ENCODE assay signal across 6 cellular contexts in the genomic region with DNA sequence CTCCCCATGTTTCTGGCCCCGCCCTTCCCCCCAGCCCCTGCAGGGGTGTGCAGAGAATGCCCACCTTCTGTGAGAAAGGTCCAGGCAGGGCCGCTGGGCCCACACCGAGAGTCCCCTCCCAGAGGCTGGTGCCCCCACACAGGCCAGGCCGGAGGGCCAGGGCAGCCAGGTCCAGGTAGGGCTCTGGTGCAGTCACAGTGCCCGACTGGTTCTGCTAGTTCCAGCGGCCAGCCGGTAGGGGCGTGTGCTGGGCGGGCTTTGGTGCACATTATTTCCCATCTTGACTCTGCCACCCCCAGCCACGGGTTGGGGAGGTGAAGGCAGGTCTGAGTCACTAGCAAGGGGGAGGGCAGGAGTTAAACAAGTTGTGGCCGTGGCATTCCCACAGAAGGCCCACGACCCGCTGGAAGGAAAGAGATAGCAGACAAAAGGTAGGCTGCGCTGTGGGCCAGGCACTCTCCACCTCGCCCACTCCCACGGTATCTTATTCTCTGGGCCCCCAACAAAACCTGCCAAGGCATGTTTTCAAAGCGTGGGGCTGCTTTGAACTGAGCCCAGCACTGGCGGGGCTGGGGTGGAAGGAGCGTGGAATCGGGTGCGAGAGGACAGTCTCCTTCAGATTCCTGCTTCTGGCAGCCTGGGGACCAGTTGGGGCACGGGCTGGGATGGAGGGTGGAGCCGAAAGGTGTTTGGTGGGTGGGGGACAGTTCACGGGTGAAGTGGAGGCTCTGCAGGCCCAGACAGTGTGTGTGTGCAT. TPM values are rescaled to one million over a fixed set of nuclear protein-coding genes. Genes with fewer than 3 reads are reported as not detected.
DNase-seq lines count a peak whose midpoint lies in the region; FAIRE-seq and TF ChIP-seq lines count a peak whose summit lies in the region.

No MANE protein-coding gene starts in this region.

- DNase-seq in mesothelial cell of epicardium (ENCODE audit: low spot score in 2 of 2, unreplicated experiment in 2 of 2) (peak in 1 of 2 experiments; percentile 57), COLO829 (ENCODE audit: low spot score) (no peak), H4 (ENCODE audit: low spot score) (no peak), H54 (ENCODE audit: insufficient read length, low spot score) (no peak)

- peaks cover 2% of the 10 kb centered on the region for H3K36me3 Mint-ChIP-seq in activated naive CD8-positive, alpha-beta T cell
- peaks cover 5% of the 10 kb centered on the region for H3K36me3 Mint-ChIP-seq in mesothelial cell of epicardium

- TF ChIP-seq CTCF in GM12872 (IDR thresholded peaks at IDR 0.05; ENCODE audit: insufficient read depth, low read depth, low read length) (peak; percentile 48; the same call in 2 of the 3 replicates), mesothelial cell of epicardium (IDR thresholded peaks at IDR 0.05; ENCODE audit: unreplicated experiment) (peak; percentile 62)

- peak overlapping the region; percentile 61 for H3K4me3 Mint-ChIP-seq in activated naive CD8-positive, alpha-beta T cell
- H3K4me3 Mint-ChIP-seq in mesothelial cell of epicardium = peak overlapping the region; percentile 79

- H3K9me3 Mint-ChIP-seq in activated naive CD8-positive, alpha-beta T cell (ENCODE audit: low read depth) = no peaks in the 10 kb centered on the region
- no peaks in the 10 kb centered on the region for H3K9me3 Mint-ChIP-seq in mesothelial cell of epicardium

- H3K4me1 Mint-ChIP-seq in activated naive CD8-positive, alpha-beta T cell (ENCODE audit: low read depth) = peaks cover 23% of the 10 kb centered on the region
- peaks cover 43% of the 10 kb centered on the region for H3K4me1 Mint-ChIP-seq in mesothelial cell of epicardium

- TF ChIP-seq POLR2A in H54 (IDR thresholded peaks at IDR 0.05; ENCODE audit: low read depth, low read length) = no peak

- peaks cover 28% of the 10 kb centered on the region for H3K27me3 Mint-ChIP-seq in activated naive CD8-positive, alpha-beta T cell
- peaks cover 7% of the 10 kb centered on the region for H3K27me3 Mint-ChIP-seq in mesothelial cell of epicardium (ENCODE audit: low read depth)

- FAIRE-seq in H54 (lab: Jason Lieb, UNC) = no peak

- no peak overlapping the region for H3K27ac Mint-ChIP-seq in activated naive CD8-positive, alpha-beta T cell
- peak overlapping the region; percentile 96 for H3K27ac Mint-ChIP-seq in mesothelial cell of epicardium

RNA-seq across cellular contexts. Expression of a gene that starts 1.9 kb away (rescaled TPM):
- total RNA-seq in mesothelial cell of epicardium = 14.2 to 15.1 TPM (median 14.7 TPM) in 3 replicates
- total RNA-seq in H4 (2014; rRNA removed; shearing (Covaris generic)) = not detected in 2 replicates

RNA-seq across cellular contexts. Expression of a gene that starts 12.6 kb away (rescaled TPM):
- 71.3 to 71.7 TPM (median 71.4 TPM) in 3 replicates for total RNA-seq in mesothelial cell of epicardium
- total RNA-seq in H4 (2014; rRNA removed; shearing (Covaris generic)) = 88.7 and 104 TPM in 2 replicates

RNA-seq across cellular contexts. Expression of a gene that starts 26.1 kb away (rescaled TPM):
- 26.1 to 29.0 TPM (median 26.9 TPM) in 3 replicates for total RNA-seq in mesothelial cell of epicardium
- 0.97 and 1.7 TPM in 2 replicates for total RNA-seq in H4 (2014; rRNA removed; shearing (Covaris generic))

RNA-seq across cellular contexts. Expression of a gene that starts 26.2 kb away (rescaled TPM):
- total RNA-seq in mesothelial cell of epicardium = 5.1 to 6.5 TPM (median 6.1 TPM) in 3 replicates
- total RNA-seq in H4 (2014; rRNA removed; shearing (Covaris generic)) = not detected in 2 replicates

RNA-seq across cellular contexts. Expression of a gene that starts 55.7 kb away (rescaled TPM):
- 40.1 to 40.8 TPM (median 40.7 TPM) in 3 replicates for total RNA-seq in mesothelial cell of epicardium
- total RNA-seq in H4 (2014; rRNA removed; shearing (Covaris generic)) = 18.7 and 19.3 TPM in 2 replicates

Comparison
In these comparisons a context has a peak if more than half of its experiments do, and no peak if none do; other contexts are left out.
1. RNA of a gene that starts 1.9 kb away (total RNA-seq): 14.2 to 15.1 TPM in mesothelial cell of epicardium; not detected in H4; every median in the first group is over 10 times any median in the second.
2. RNA of a gene that starts 26.1 kb away (total RNA-seq): 26.1 to 29.0 TPM in mesothelial cell of epicardium; 0.97 to 1.7 TPM in H4; every median in the first group is over 10 times any median in the second.